In genomic region chr14:102084931-102085330, GRCh38 we compare ENCODE assay signal across 9 cellular contexts. TPM values are rescaled to one million over a fixed set of nuclear protein-coding genes. Genes with fewer than 3 reads are reported as not detected.
DNase-seq lines count a peak whose midpoint lies in the region; FAIRE-seq and TF ChIP-seq lines count a peak whose summit lies in the region.
"Had no signal": no experiment of that assay in that cellular context is flagged by ENCODE, and none has a peak within 500 bp of the region (broad histone marks: within the 10 kb centered on the region; RNA-seq: fewer than 3 reads in every experiment).

No MANE protein-coding gene starts in this region.

- FAIRE-seq in kidney (lab: Jason Lieb, UNC) = no peak

- peaks cover 20 to 22% of the 10 kb centered on the region in 2 donors for H3K4me1 ChIP-seq in kidney (ENCODE audit: control insufficient read depth in 1 of 2, insufficient read depth in 1 of 2, low read depth in 1 of 2, low read length in 2 of 2)
- peaks cover 29% of the 10 kb centered on the region for H3K4me1 ChIP-seq in stomach smooth muscle (ENCODE audit: control insufficient read depth, insufficient read depth, low read length)

- H3K9me3 Mint-ChIP-seq in activated T-cell treated with anti-CD3 and anti-CD28 coated beads, Interleukin-2, amount 50 U/mL, for 24 hours = no peaks in the 10 kb centered on the region
- H3K9me3 Mint-ChIP-seq in activated T-helper 2 cell treated with anti-CD3 and anti-CD28 coated beads, Interferon-gamma antibody, Interleukin-2, Interleukin-4, amounts not matched to agents 10 μg/mL and 5 μg/mL and 100 μg/mL, durations not matched to agents 14 hours and 24 hours and 36 hours = no peaks in the 10 kb centered on the region

- H3K4me3 ChIP-seq in kidney (ENCODE audit: low read length in 2 of 2) (peak overlapping the region; percentile 88 to 92), stomach smooth muscle (ENCODE audit: low read length in 2 of 2) (peak overlapping the region; percentile 78 to 88)

- peaks cover 68% of the 10 kb centered on the region for H3K36me3 Mint-ChIP-seq in activated T-cell treated with anti-CD3 and anti-CD28 coated beads, Interleukin-2, amount 50 U/mL, for 24 hours (ENCODE audit: low read depth)
- peaks cover 64% of the 10 kb centered on the region for H3K36me3 Mint-ChIP-seq in activated T-helper 2 cell treated with anti-CD3 and anti-CD28 coated beads, Interferon-gamma antibody, Interleukin-2, Interleukin-4, amounts not matched to agents 10 μg/mL and 5 μg/mL and 100 μg/mL, durations not matched to agents 14 hours and 24 hours and 36 hours (ENCODE audit: low read depth)

- intact Hi-C loops in activated T-helper 2 cell treated with anti-CD3 and anti-CD28 coated beads, Interferon-gamma antibody, Interleukin-2, Interleukin-4, amounts not matched to agents 10 μg/mL and 5 μg/mL and 100 μg/mL, durations not matched to agents 14 hours and 24 hours and 36 hours (cut with micrococcal nuclease) = loop anchor here (5.0 to 10.0 kb wide), 2 partner anchors 263 to 430 kb away; no protein-coding TSS in a partner anchor
- intact Hi-C loops in kidney (cut with DNase I) = no loop called here

- H3K9me3 ChIP-seq in kidney (ENCODE audit: control insufficient read depth in 1 of 2, low read length in 2 of 2) = no peaks in the 10 kb centered on the region
- no peaks in the 10 kb centered on the region for H3K9me3 ChIP-seq in stomach smooth muscle (ENCODE audit: control insufficient read depth in 2 of 2, low read length in 2 of 2)

- H3K9ac ChIP-seq in kidney (ENCODE audit: low read length in 2 of 2) = peak overlapping the region; percentile 95 to 97
- peak overlapping the region in 1 of 2 donors; percentile 94 for H3K9ac ChIP-seq in stomach smooth muscle (ENCODE audit: low read length in 2 of 2)

- H3K27ac Mint-ChIP-seq in activated T-cell treated with anti-CD3 and anti-CD28 coated beads, Interleukin-2, amount 50 U/mL, for 24 hours = peak overlapping the region; percentile 89
- H3K27ac Mint-ChIP-seq in activated T-helper 2 cell treated with anti-CD3 and anti-CD28 coated beads, Interferon-gamma antibody, Interleukin-2, Interleukin-4, amounts not matched to agents 10 μg/mL and 5 μg/mL and 100 μg/mL, durations not matched to agents 14 hours and 24 hours and 36 hours = peak overlapping the region; percentile 75

- no peaks in the 10 kb centered on the region for H3K27me3 ChIP-seq in stomach smooth muscle (ENCODE audit: control insufficient read depth in 1 of 2, insufficient read depth in 2 of 2, low read length in 2 of 2)

- no peaks in the 10 kb centered on the region for H3K27me3 Mint-ChIP-seq in activated T-cell treated with anti-CD3 and anti-CD28 coated beads, Interleukin-2, amount 50 U/mL, for 24 hours
- no peaks in the 10 kb centered on the region for H3K27me3 Mint-ChIP-seq in activated T-helper 2 cell treated with anti-CD3 and anti-CD28 coated beads, Interferon-gamma antibody, Interleukin-2, Interleukin-4, amounts not matched to agents 10 μg/mL and 5 μg/mL and 100 μg/mL, durations not matched to agents 14 hours and 24 hours and 36 hours (ENCODE audit: low read depth)

- no peak for TF ChIP-seq CTCF in kidney (IDR thresholded peaks at IDR 0.05; ENCODE audit: borderline replicate concordance, extremely low read depth, insufficient read depth)

- peaks cover 77% of the 10 kb centered on the region for H3K4me1 Mint-ChIP-seq in activated T-cell treated with anti-CD3 and anti-CD28 coated beads, Interleukin-2, amount 50 U/mL, for 24 hours (ENCODE audit: low read depth)
- H3K4me1 Mint-ChIP-seq in activated T-helper 2 cell treated with anti-CD3 and anti-CD28 coated beads, Interferon-gamma antibody, Interleukin-2, Interleukin-4, amounts not matched to agents 10 μg/mL and 5 μg/mL and 100 μg/mL, durations not matched to agents 14 hours and 24 hours and 36 hours (ENCODE audit: low read depth) = peaks cover 57% of the 10 kb centered on the region

- in situ Hi-C loops in G401 (cut with HindIII; ENCODE audit: low sequenced_read_pairs) = loop anchor here (10.0 to 25.0 kb wide), 2 partner anchors 50 to 227 kb away; partner anchors contain the start of genes MOK and ZNF839

- H3K4me3 Mint-ChIP-seq in activated T-cell treated with anti-CD3 and anti-CD28 coated beads, Interleukin-2, amount 50 U/mL, for 24 hours = peak overlapping the region; percentile 88
- peak overlapping the region; percentile 90 for H3K4me3 Mint-ChIP-seq in activated T-helper 2 cell treated with anti-CD3 and anti-CD28 coated beads, Interferon-gamma antibody, Interleukin-2, Interleukin-4, amounts not matched to agents 10 μg/mL and 5 μg/mL and 100 μg/mL, durations not matched to agents 14 hours and 24 hours and 36 hours (ENCODE audit: low read depth)

- H3K27ac ChIP-seq in kidney (ENCODE audit: low read depth in 2 of 2, low read length in 2 of 2) (no peak overlapping the region), stomach smooth muscle (ENCODE audit: low read length) (peak overlapping the region; percentile 31)

- peaks cover 45 to 58% of the 10 kb centered on the region in 2 donors for H3K36me3 ChIP-seq in kidney (ENCODE audit: control insufficient read depth in 1 of 2, insufficient read depth in 2 of 2, low read length in 2 of 2)
- H3K36me3 ChIP-seq in stomach smooth muscle (ENCODE audit: control insufficient read depth in 2 of 2, insufficient read depth in 2 of 2, low read length in 2 of 2) = peaks cover 40 to 58% of the 10 kb centered on the region in 2 donors

- DNase-seq in activated T-cell treated with anti-CD3 and anti-CD28 coated beads, Interleukin-2, amount 50 U/mL, for 24 hours = no peak
- DNase-seq in activated T-cell treated with anti-CD3 and anti-CD28 coated beads, Interleukin-2, amount 50 U/mL, for 48 hours = no peak
- no peak for DNase-seq in activated T-helper 2 cell treated with anti-CD3 and anti-CD28 coated beads, Interferon-gamma antibody, Interleukin-2, Interleukin-4, amounts not matched to agents 10 μg/mL and 5 μg/mL and 100 μg/mL, durations not matched to agents 14 hours and 24 hours and 36 hours (ENCODE audit: low spot score)
- DNase-seq in kidney (no peak), NCI-H2107 treated with DMSO at 0.1 percent for 48 hours (lab: John Stamatoyannopoulos, UW; ENCODE audit: unreplicated experiment) (no peak), ureter (ENCODE audit: low spot score) (no peak), G401 (ENCODE audit: low spot score) (no peak)
- DNase-seq: MV-4-11 had no signal

RNA-seq across cellular contexts. Expression of gene HSP90AA1, which starts 1.9 kb away (rescaled TPM):
- 995 and 1,017 TPM in 2 replicates for total RNA-seq in activated T-helper 2 cell treated with anti-CD3 and anti-CD28 coated beads, Interferon-gamma antibody, Interleukin-2, Interleukin-4, amounts not matched to agents 10 μg/mL and 5 μg/mL and 100 μg/mL, durations not matched to agents 14 hours and 24 hours and 36 hours
- 409 TPM for total RNA-seq in kidney
- polyA plus RNA-seq in kidney (ENCODE audit: insufficient read depth, low read depth, low replicate concordance) = 455 TPM
- 583 TPM for total RNA-seq in ureter
- total RNA-seq in G401 (2014; rRNA removed; shearing (Covaris generic)) = 161 and 248 TPM in 2 replicates

RNA-seq across cellular contexts. Expression of gene WDR20, which starts 54.8 kb away (rescaled TPM):
- 35.3 and 37.0 TPM in 2 replicates for total RNA-seq in activated T-helper 2 cell treated with anti-CD3 and anti-CD28 coated beads, Interferon-gamma antibody, Interleukin-2, Interleukin-4, amounts not matched to agents 10 μg/mL and 5 μg/mL and 100 μg/mL, durations not matched to agents 14 hours and 24 hours and 36 hours
- 44.2 TPM for total RNA-seq in kidney
- 12.6 TPM for polyA plus RNA-seq in kidney (ENCODE audit: insufficient read depth, low read depth, low replicate concordance)
- total RNA-seq in ureter = 45.7 TPM
- total RNA-seq in G401 (2014; rRNA removed; shearing (Covaris generic)) = 24.2 and 35.3 TPM in 2 replicates
